8 cellular contexts compared by ENCODE assay signal in genomic region chr4:155339999-155340398, GRCh38. TPM values are rescaled to one million over a fixed set of nuclear protein-coding genes. Genes with fewer than 3 reads are reported as not detected.
"Had no signal": no experiment of that assay in that cellular context is flagged by ENCODE, and none has a peak within 500 bp of the region (broad histone marks: within the 10 kb centered on the region; RNA-seq: fewer than 3 reads in every experiment).

No MANE protein-coding gene starts in this region.

- H3K4me3 ChIP-seq: GM23248 had no signal

- H3K9ac ChIP-seq: GM23248 had no signal

- H3K27ac ChIP-seq: GM23248, HL-60 had no signal

- H2AFZ ChIP-seq: GM23248 had no signal

- FAIRE-seq: H54, HepG2 had no signal

- DNase-seq: GM23248, GOT3, H9, HCEC 1CT, KBM-7 had no signal

RNA-seq across cellular contexts. Expression of gene MAP9, which starts 36.8 kb away (rescaled TPM):
- total RNA-seq: HepG2 had no signal
- polyA plus RNA-seq: HepG2 had no signal
